ENCODE assay signal across 9 cellular contexts in genomic region chr6:157644043-157644810, GRCh38.
DNase-seq lines count a peak whose midpoint lies in the region; ATAC-seq and TF ChIP-seq lines count a peak whose summit lies in the region.
"Had no signal": no experiment of that assay in that cellular context is flagged by ENCODE, and none has a peak within 500 bp of the region (broad histone marks: within the 10 kb centered on the region; RNA-seq: fewer than 3 reads in every experiment).

No MANE protein-coding gene starts in this region.

- peak; percentile 66 for ATAC-seq in activated naive CD8-positive, alpha-beta T cell treated with anti-CD3 and anti-CD28 coated beads, Interleukin-2, amount 50 U/mL, for 24 hours
- ATAC-seq in GM21825 (IDR thresholded peaks at IDR 0.05; ENCODE audit: unreplicated experiment) (no peak), HG03196 (IDR thresholded peaks at IDR 0.05; ENCODE audit: unreplicated experiment) (no peak), HG02852 (IDR thresholded peaks at IDR 0.05; ENCODE audit: unreplicated experiment) (no peak)

- peaks cover 19% of the 10 kb centered on the region for H3K4me1 Mint-ChIP-seq in activated naive CD8-positive, alpha-beta T cell treated with anti-CD3 and anti-CD28 coated beads, Interleukin-2, amount 50 U/mL, for 24 hours
- H3K4me1 Mint-ChIP-seq in neural crest cell: no peaks in the 10 kb centered on the region

- H3K4me3 Mint-ChIP-seq in activated naive CD8-positive, alpha-beta T cell treated with anti-CD3 and anti-CD28 coated beads, Interleukin-2, amount 50 U/mL, for 24 hours: no peak overlapping the region
- no peak overlapping the region for H3K4me3 Mint-ChIP-seq in neural crest cell

- H3K27me3 Mint-ChIP-seq in activated naive CD8-positive, alpha-beta T cell treated with anti-CD3 and anti-CD28 coated beads, Interleukin-2, amount 50 U/mL, for 24 hours: peaks cover 5% of the 10 kb centered on the region
- H3K27me3 Mint-ChIP-seq in neural crest cell (ENCODE audit: low read depth): no peaks in the 10 kb centered on the region

- H3K9me3 Mint-ChIP-seq in activated naive CD8-positive, alpha-beta T cell treated with anti-CD3 and anti-CD28 coated beads, Interleukin-2, amount 50 U/mL, for 24 hours: no peaks in the 10 kb centered on the region
- no peaks in the 10 kb centered on the region for H3K9me3 Mint-ChIP-seq in neural crest cell

- peak; percentile 74 for DNase-seq in D341Med (ENCODE audit: low spot score)
- DNase-seq in NCI-H1105 (lab: John Stamatoyannopoulos, UW): peak; percentile 51
- DNase-seq in activated naive CD8-positive, alpha-beta T cell treated with anti-CD3 and anti-CD28 coated beads, Interleukin-2, amount 50 U/mL, for 24 hours: peak; percentile 33
- no peak for DNase-seq in neural crest cell (ENCODE audit: low read depth, low spot score)
- DNase-seq in dedifferentiated amniotic fluid mesenchymal stem cell (ENCODE audit: extremely low spot score): no peak
- DNase-seq: heart left ventricle had no signal

- peaks cover 2% of the 10 kb centered on the region for H3K36me3 Mint-ChIP-seq in activated naive CD8-positive, alpha-beta T cell treated with anti-CD3 and anti-CD28 coated beads, Interleukin-2, amount 50 U/mL, for 24 hours (ENCODE audit: low read depth)
- H3K36me3 Mint-ChIP-seq in neural crest cell (ENCODE audit: low read depth): no peaks in the 10 kb centered on the region

- H3K27ac Mint-ChIP-seq in activated naive CD8-positive, alpha-beta T cell treated with anti-CD3 and anti-CD28 coated beads, Interleukin-2, amount 50 U/mL, for 24 hours: no peak overlapping the region
- peak overlapping the region; percentile 41 for H3K27ac Mint-ChIP-seq in neural crest cell (ENCODE audit: unreplicated experiment)

- TF ChIP-seq CTCF in neural crest cell (conservative IDR thresholded peaks at IDR 0.05): no peak

Comparison
In these comparisons a context has a peak if more than half of its experiments do, and no peak if none do; other contexts are left out.
1. DNase-seq: peak in D341Med (single experiment), NCI-H1105 (single experiment) and activated naive CD8-positive, alpha-beta T cell treated with anti-CD3 and anti-CD28 coated beads, Interleukin-2, amount 50 U/mL, for 24 hours (single experiment); none in neural crest cell (single experiment) and dedifferentiated amniotic fluid mesenchymal stem cell (single experiment).